In genomic region chr16:13863075-13863765, GRCh38 we compare ENCODE assay signal across 19 cellular contexts. TPM values are rescaled to one million over a fixed set of nuclear protein-coding genes. Genes with fewer than 3 reads are reported as not detected.
DNase-seq lines count a peak whose midpoint lies in the region; ATAC-seq and TF ChIP-seq lines count a peak whose summit lies in the region.
"Had no signal": no experiment of that assay in that cellular context is flagged by ENCODE, and none has a peak within 500 bp of the region (broad histone marks: within the 10 kb centered on the region; RNA-seq: fewer than 3 reads in every experiment).

No MANE protein-coding gene starts in this region.

- no peak overlapping the region for H3K4me3 Mint-ChIP-seq in activated CD8-positive, alpha-beta memory T cell treated with anti-CD3 and anti-CD28 coated beads, Interleukin-2, amount 10 ng/mL, durations not matched to agents 7 days and 5 days
- H3K4me3 Mint-ChIP-seq: HFFc6 had no signal

- peaks cover 5% of the 10 kb centered on the region for H3K27me3 Mint-ChIP-seq in activated CD8-positive, alpha-beta memory T cell treated with anti-CD3 and anti-CD28 coated beads, Interleukin-2, amount 10 ng/mL, durations not matched to agents 7 days and 5 days

- H3K4me1 ChIP-seq in Karpas-422 (ENCODE audit: low read length), result peaks cover 8% of the 10 kb centered on the region
- H3K4me1 ChIP-seq in effector memory CD4-positive, alpha-beta T cell (ENCODE audit: control insufficient read depth, insufficient read depth, low read length, poor library complexity, severe bottlenecking), result no peaks in the 10 kb centered on the region
- H3K4me1 ChIP-seq: Peyer's patch had no signal

- H3K79me2 ChIP-seq in Karpas-422 (ENCODE audit: low read length), result no peaks in the 10 kb centered on the region

- H3K27ac ChIP-seq in Karpas-422 (ENCODE audit: low read length), result no peak overlapping the region
- no peak overlapping the region for H3K27ac ChIP-seq in effector memory CD4-positive, alpha-beta T cell (ENCODE audit: insufficient read depth, low read length, poor library complexity, severe bottlenecking)
- H3K27ac ChIP-seq: 22Rv1, Peyer's patch had no signal

- no peaks in the 10 kb centered on the region for H3K4me1 Mint-ChIP-seq in activated CD8-positive, alpha-beta memory T cell treated with anti-CD3 and anti-CD28 coated beads, Interleukin-2, amount 10 ng/mL, durations not matched to agents 7 days and 5 days

- H3K36me3 ChIP-seq in Karpas-422 (ENCODE audit: insufficient read depth, low read length), result no peaks in the 10 kb centered on the region
- no peaks in the 10 kb centered on the region for H3K36me3 ChIP-seq in effector memory CD4-positive, alpha-beta T cell (ENCODE audit: control insufficient read depth, insufficient read depth, low read length)
- H3K36me3 ChIP-seq: Peyer's patch had no signal

- no peak overlapping the region for H3K4me2 ChIP-seq in Karpas-422 (ENCODE audit: low read depth, low read length, poor library complexity, severe bottlenecking)

- TF ChIP-seq CTCF in fibroblast of the aortic adventitia (IDR thresholded peaks at IDR 0.05; ENCODE audit: insufficient read depth, low read length), result no peak

- H3K27me3 ChIP-seq in Karpas-422 (ENCODE audit: low read length), result no peaks in the 10 kb centered on the region; the same call in 1 of the 2 replicates
- no peaks in the 10 kb centered on the region for H3K27me3 ChIP-seq in effector memory CD4-positive, alpha-beta T cell (replicated peaks; ENCODE audit: control insufficient read depth, insufficient read depth, low read length, poor library complexity, severe bottlenecking)
- H3K27me3 ChIP-seq: Peyer's patch had no signal

- no peak for ATAC-seq in activated CD8-positive, alpha-beta memory T cell treated with anti-CD3 and anti-CD28 coated beads, Interleukin-2, amount 10 ng/mL, durations not matched to agents 7 days and 5 days

- peak overlapping the region; percentile 23; the same call in 1 of the 2 replicates for H2AFZ ChIP-seq in Karpas-422 (ENCODE audit: low read length)

- no peak overlapping the region for H3K9ac ChIP-seq in Karpas-422 (ENCODE audit: low read length)

- CTCF ChIA-PET in activated CD8-positive, alpha-beta memory T cell treated with anti-CD3 and anti-CD28 coated beads, Interleukin-2, amount 10 ng/mL, durations not matched to agents 7 days and 5 days (lab: Charles Lee), result no interaction called here

- no peaks in the 10 kb centered on the region; the same call in none of the 2 replicates for H3K9me3 ChIP-seq in Karpas-422 (ENCODE audit: low read length)
- no peaks in the 10 kb centered on the region for H3K9me3 ChIP-seq in effector memory CD4-positive, alpha-beta T cell (ENCODE audit: control insufficient read depth, low read length)
- H3K9me3 ChIP-seq: Peyer's patch had no signal

- no peaks in the 10 kb centered on the region for H3K36me3 Mint-ChIP-seq in activated CD8-positive, alpha-beta memory T cell treated with anti-CD3 and anti-CD28 coated beads, Interleukin-2, amount 10 ng/mL, durations not matched to agents 7 days and 5 days

- H3K4me3 ChIP-seq in Karpas-422 (ENCODE audit: low read length), result no peak overlapping the region
- H3K4me3 ChIP-seq in fibroblast of the aortic adventitia (ENCODE audit: low read depth, low read length), result no peak overlapping the region
- H3K4me3 ChIP-seq in effector memory CD4-positive, alpha-beta T cell (ENCODE audit: insufficient read depth, low read depth, low read length, poor library complexity, severe bottlenecking), result no peak overlapping the region
- H3K4me3 ChIP-seq: Peyer's patch had no signal

- no peak overlapping the region for H3K27ac Mint-ChIP-seq in activated CD8-positive, alpha-beta memory T cell treated with anti-CD3 and anti-CD28 coated beads, Interleukin-2, amount 10 ng/mL, durations not matched to agents 7 days and 5 days
- H3K27ac Mint-ChIP-seq: HFFc6 had no signal

- H3K9me3 Mint-ChIP-seq in activated CD8-positive, alpha-beta memory T cell treated with anti-CD3 and anti-CD28 coated beads, Interleukin-2, amount 10 ng/mL, durations not matched to agents 7 days and 5 days (ENCODE audit: low read depth), result peaks cover 2% of the 10 kb centered on the region
- H3K9me3 Mint-ChIP-seq: HFFc6 had no signal

- H3K9me2 ChIP-seq in Karpas-422 (replicated peaks; ENCODE audit: insufficient read depth, low read length), result no peaks in the 10 kb centered on the region

- DNase-seq in DMS53 (lab: John Stamatoyannopoulos, UW) (peak; percentile 21), DMS53 treated with DMSO at 0.1 percent for 48 hours (lab: John Stamatoyannopoulos, UW; ENCODE audit: unreplicated experiment) (no peak), Karpas-422 (no peak), RPMI7951 (ENCODE audit: low read depth) (peak; percentile 52), fibroblast of the aortic adventitia (ENCODE audit: low read depth) (peak; percentile 7), mesenteric fat pad (ENCODE audit: low spot score) (no peak)
- DNase-seq in activated CD8-positive, alpha-beta memory T cell treated with anti-CD3 and anti-CD28 coated beads, Interleukin-2, amount 10 ng/mL, durations not matched to agents 7 days and 5 days, result no peak
- no peak for DNase-seq in effector memory CD4-positive, alpha-beta T cell
- DNase-seq: C1 segment of cervical spinal cord, DMS153, GF-D8, HFFc6, NCI-H1436 treated with DMSO at 0.1 percent for 48 hours, NCI-H2081 treated with DMSO at 0.1 percent for 48 hours, NCI-H2227 treated with DMSO at 0.1 percent for 48 hours, NCI-H526 treated with DMSO at 0.1 percent for 48 hours, Peyer's patch, SIG-M5 had no signal

- H4K20me1 ChIP-seq in Karpas-422 (ENCODE audit: insufficient read depth, low read depth, low read length), result no peaks in the 10 kb centered on the region

RNA-seq across cellular contexts. Expression of gene ERCC4, which starts 56.7 kb away (rescaled TPM):
- total RNA-seq in Karpas-422 (2014; rRNA removed; shearing (Covaris generic); ENCODE audit: low replicate concordance), result 9.0 and 18.2 TPM in 2 replicates
- total RNA-seq in RPMI7951 (2014; rRNA removed; shearing (Covaris generic)), result 6.6 and 10.0 TPM in 2 replicates
- total RNA-seq in fibroblast of the aortic adventitia (ENCODE audit: low replicate concordance), result 16.4 and 43.0 TPM in 2 replicates
- 10 to 100 TPM; 12.6 to 13.1 TPM for total RNA-seq in activated CD8-positive, alpha-beta memory T cell treated with anti-CD3 and anti-CD28 coated beads, Interleukin-2, amount 10 ng/mL, durations not matched to agents 7 days and 5 days
- 12.2 TPM for total RNA-seq in mesenteric fat pad

Comparison
In these comparisons a context has a peak if more than half of its experiments do, and no peak if none do; other contexts are left out.
1. DNase-seq: peak in DMS53 (single experiment), RPMI7951 (single experiment) and fibroblast of the aortic adventitia (single experiment); none in DMS53 treated with DMSO at 0.1 percent for 48 hours (single experiment), Karpas-422 (single experiment), activated CD8-positive, alpha-beta memory T cell treated with anti-CD3 and anti-CD28 coated beads, Interleukin-2, amount 10 ng/mL, durations not matched to agents 7 days and 5 days (single experiment), mesenteric fat pad (single experiment) and effector memory CD4-positive, alpha-beta T cell (0 of 3).